In the genomic region with DNA sequence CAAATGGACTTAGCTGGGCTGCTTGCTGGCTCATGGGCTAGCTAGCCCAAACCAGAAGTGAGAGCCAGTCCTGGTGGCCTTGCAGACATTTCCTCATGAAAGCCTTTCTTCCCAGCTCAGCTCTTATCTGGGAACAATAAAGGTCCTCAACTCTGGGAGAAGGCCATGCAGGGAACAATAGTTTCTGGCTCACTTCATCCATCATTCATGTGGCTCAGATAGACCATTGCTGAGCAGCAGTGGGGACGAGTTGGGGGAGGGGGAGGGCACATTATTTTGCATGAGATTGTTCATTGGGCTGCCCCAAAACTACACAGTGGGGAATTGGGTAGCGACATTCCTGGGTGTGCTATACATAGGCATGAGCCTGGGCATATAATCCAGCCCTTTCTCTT, we compare ENCODE assay signal across 1 cellular context.
TF ChIP-seq lines count a peak whose summit lies in the region.

No MANE protein-coding gene starts in this region.

TF ChIP-seq in H1, 55 proteins besides CTCF, POLR2A, EP300 and RAD21:
- 0 out of 2 replicates have a peak, but pooled peaks have one; percentile 12 for TF ChIP-seq TEAD4 (IDR thresholded peaks at IDR 0.05; ENCODE audit: low read depth, low read length)
- TF ChIP-seq ASH2L (IDR thresholded peaks at IDR 0.05; ENCODE audit: low read length) = peak; percentile 61
- no peak for TF ChIP-seq SIX5 (IDR thresholded peaks at IDR 0.05; ENCODE audit: low read depth, low read length)
